8 cellular contexts compared by ENCODE assay signal in the genomic region with DNA sequence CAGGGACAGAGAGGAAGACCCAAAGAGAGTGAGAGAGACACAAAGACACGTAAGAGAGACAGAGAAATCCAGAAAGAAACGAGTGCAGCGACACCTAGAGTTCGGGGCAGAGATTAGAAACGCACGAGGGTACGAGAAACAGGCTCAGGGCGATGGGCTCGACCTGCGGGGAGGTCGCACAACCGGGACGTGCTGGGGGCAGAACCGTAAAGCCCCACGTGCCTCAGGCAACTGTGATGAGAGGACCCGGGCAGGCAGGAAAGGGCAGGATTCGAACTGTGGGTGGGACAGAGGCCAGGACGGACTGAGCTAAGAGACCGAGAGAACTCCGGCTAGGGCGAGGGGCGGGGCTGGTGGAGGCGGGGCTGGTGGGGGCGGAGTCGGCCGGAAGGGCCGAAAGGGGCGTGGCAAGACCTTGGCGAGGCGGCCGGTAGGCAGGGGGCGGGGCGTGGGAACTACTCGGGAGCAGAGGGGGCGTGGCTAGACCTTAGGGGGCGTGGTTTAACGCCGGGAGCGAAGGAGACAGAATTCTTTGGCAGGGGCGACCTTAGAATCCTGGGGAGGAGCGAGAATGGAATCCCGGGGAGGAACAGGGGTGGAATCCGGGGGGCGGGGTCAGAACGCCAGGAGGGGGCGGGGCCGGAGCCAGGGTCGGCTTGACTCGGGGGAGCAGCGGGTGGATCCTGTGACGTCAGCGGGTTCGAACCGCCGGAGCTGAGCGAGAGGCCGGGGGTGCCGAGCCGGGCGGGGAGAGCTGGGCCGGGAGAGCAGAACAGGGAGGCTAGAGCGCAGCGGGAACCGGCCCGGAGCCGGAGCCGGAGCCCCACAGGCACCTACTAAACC. TPM values are rescaled to one million over a fixed set of nuclear protein-coding genes. Genes with fewer than 3 reads are reported as not detected.
DNase-seq lines count a peak whose midpoint lies in the region; ATAC-seq and TF ChIP-seq lines count a peak whose summit lies in the region.

A gene (plus strand): TSS at position 686 of the 843 bp plus-strand sequence. CDS start 229 bp downstream, outside the sequence.

- H3K9me3 ChIP-seq in MM.1S (replicated peaks; ENCODE audit: insufficient read depth, low read length) (no peaks in the 10 kb centered on the region), neural cell (ENCODE audit: low read length) (no peaks in the 10 kb centered on the region)

- H3K9me2 ChIP-seq in MM.1S (replicated peaks; ENCODE audit: insufficient read depth, low read length): no peaks in the 10 kb centered on the region
- H3K9me2 ChIP-seq in neural cell (ENCODE audit: insufficient read depth, low read length): no peaks in the 10 kb centered on the region

- peak; percentile 65 for TF ChIP-seq RAD21 in neural cell (conservative IDR thresholded peaks at IDR 0.05)

- TF ChIP-seq CTCF in GM12864 (IDR thresholded peaks at IDR 0.05; ENCODE audit: low read depth, low read length, missing control alignments): peak; percentile 68
- TF ChIP-seq CTCF in MM.1S (IDR thresholded peaks at IDR 0.05; ENCODE audit: low read length): peak; percentile 80
- peak; percentile 81 for TF ChIP-seq CTCF in fibroblast of villous mesenchyme (IDR thresholded peaks at IDR 0.05; ENCODE audit: insufficient read depth, low read depth, low read length)
- peak; percentile 90 for TF ChIP-seq CTCF in neural cell (IDR thresholded peaks at IDR 0.05; ENCODE audit: poor library complexity, severe bottlenecking)

- H2AFZ ChIP-seq in MM.1S (ENCODE audit: low read length): peak within 1 kb of the TSS; percentile 99
- H2AFZ ChIP-seq in neural cell (ENCODE audit: low read depth, low read length): peak within 1 kb of the TSS; percentile 45

- peak within 1 kb of the TSS; percentile 16; the same call in 1 of the 2 replicates for H3K27ac ChIP-seq in MM.1S (ENCODE audit: low read length)
- peak within 1 kb of the TSS; percentile 63 for H3K27ac ChIP-seq in neural cell (ENCODE audit: low read length)

- peak within 1 kb of the TSS; percentile 48 for H3K4me3 ChIP-seq in GM12864 (ENCODE audit: low read depth, low read length)
- H3K4me3 ChIP-seq in MM.1S (ENCODE audit: low read length): peak within 1 kb of the TSS; percentile 86
- peak within 1 kb of the TSS; percentile 91 for H3K4me3 ChIP-seq in fibroblast of villous mesenchyme (ENCODE audit: low read depth, low read length)
- peak within 1 kb of the TSS; percentile 94 for H3K4me3 ChIP-seq in neural cell (ENCODE audit: low read length)

- H3K4me2 ChIP-seq in MM.1S (ENCODE audit: low read depth, low read length) (peak within 1 kb of the TSS; percentile 98), neural cell (ENCODE audit: low read length) (peak within 1 kb of the TSS; percentile 90)

- H3K4me1 ChIP-seq in MM.1S (ENCODE audit: low read length): peaks cover 17% of the 10 kb centered on the region

- H3K9ac ChIP-seq in MM.1S (ENCODE audit: low read length) (peak within 1 kb of the TSS; percentile 53), neural cell (ENCODE audit: low read length) (peak within 1 kb of the TSS; percentile 95)

- H3F3A ChIP-seq in MM.1S (ENCODE audit: insufficient read depth, low read length): no peaks in the 10 kb centered on the region; the same call in 1 of the 2 replicates
- H3F3A ChIP-seq in neural cell (ENCODE audit: insufficient read depth, low read length, poor library complexity, severe bottlenecking): no peaks in the 10 kb centered on the region

- DNase-seq in GM12864 (ENCODE audit: low read depth): peak; percentile 60
- DNase-seq in MM.1S: peak; percentile 90
- DNase-seq in SIG-M5 treated with dmso at 0.1 percent for 504 hours (lab: John Stamatoyannopoulos, UW; ENCODE audit: unreplicated experiment): peak; percentile 87
- peak; percentile 61 for DNase-seq in activated gamma-delta T cell treated with Interleukin-2 at 50 U/mL for 16 hours
- peak; percentile 99 for DNase-seq in fibroblast of villous mesenchyme (ENCODE audit: low read depth)
- peak; percentile 98 for DNase-seq in stimulated activated naive CD8-positive, alpha-beta T cell treated with anti-CD3 and anti-CD28 coated beads, Interleukin-15, Interleukin-2, amounts not matched to agents 100 U/mL and 50 U/mL, for 24 hours

- H3K36me3 ChIP-seq in MM.1S (replicated peaks; ENCODE audit: insufficient read depth, low read length) (no peaks in the 10 kb centered on the region), neural cell (ENCODE audit: insufficient read depth, low read length) (no peaks in the 10 kb centered on the region)

- H4K20me1 ChIP-seq in MM.1S (ENCODE audit: insufficient read depth, low read length): no peaks in the 10 kb centered on the region
- H4K20me1 ChIP-seq in neural cell (ENCODE audit: insufficient read depth): no peaks in the 10 kb centered on the region

- TF ChIP-seq EP300 in neural cell (conservative IDR thresholded peaks at IDR 0.05; ENCODE audit: poor library complexity, severe bottlenecking): peak; percentile 9

- H3K79me2 ChIP-seq in MM.1S (ENCODE audit: low read length) (no peaks in the 10 kb centered on the region), neural cell (replicated peaks; ENCODE audit: insufficient read depth, low read length) (peaks cover 26% of the 10 kb centered on the region)

- peak; percentile 71 for ATAC-seq in stimulated activated naive CD8-positive, alpha-beta T cell treated with anti-CD3 and anti-CD28 coated beads, Interleukin-15, Interleukin-2, amounts not matched to agents 100 U/mL and 50 U/mL, for 24 hours
- no peak for ATAC-seq in GM19023 (IDR thresholded peaks at IDR 0.05; ENCODE audit: unreplicated experiment)

- peaks cover 56% of the 10 kb centered on the region for H3K27me3 ChIP-seq in MM.1S (replicated peaks; ENCODE audit: insufficient read depth, low read length)
- H3K27me3 ChIP-seq in neural cell (ENCODE audit: insufficient read depth, low read depth, low read length): no peaks in the 10 kb centered on the region

TF ChIP-seq in neural cell, 6 proteins besides CTCF, POLR2A, EP300 and RAD21:
- TF ChIP-seq POLR2AphosphoS5 (IDR thresholded peaks at IDR 0.05) (peak; percentile 90), TAF1 (IDR thresholded peaks at IDR 0.05; ENCODE audit: low read depth) (no peak), MXI1 (conservative IDR thresholded peaks at IDR 0.05; ENCODE audit: poor library complexity, severe bottlenecking) (peak; percentile 32), SMC3 (conservative IDR thresholded peaks at IDR 0.05; ENCODE audit: poor library complexity) (peak; percentile 66), EZH2 (IDR thresholded peaks at IDR 0.05; ENCODE audit: borderline replicate concordance, insufficient read depth, low read length, poor library complexity, severe bottlenecking) (no peak)
- TF ChIP-seq, protein P1, sequence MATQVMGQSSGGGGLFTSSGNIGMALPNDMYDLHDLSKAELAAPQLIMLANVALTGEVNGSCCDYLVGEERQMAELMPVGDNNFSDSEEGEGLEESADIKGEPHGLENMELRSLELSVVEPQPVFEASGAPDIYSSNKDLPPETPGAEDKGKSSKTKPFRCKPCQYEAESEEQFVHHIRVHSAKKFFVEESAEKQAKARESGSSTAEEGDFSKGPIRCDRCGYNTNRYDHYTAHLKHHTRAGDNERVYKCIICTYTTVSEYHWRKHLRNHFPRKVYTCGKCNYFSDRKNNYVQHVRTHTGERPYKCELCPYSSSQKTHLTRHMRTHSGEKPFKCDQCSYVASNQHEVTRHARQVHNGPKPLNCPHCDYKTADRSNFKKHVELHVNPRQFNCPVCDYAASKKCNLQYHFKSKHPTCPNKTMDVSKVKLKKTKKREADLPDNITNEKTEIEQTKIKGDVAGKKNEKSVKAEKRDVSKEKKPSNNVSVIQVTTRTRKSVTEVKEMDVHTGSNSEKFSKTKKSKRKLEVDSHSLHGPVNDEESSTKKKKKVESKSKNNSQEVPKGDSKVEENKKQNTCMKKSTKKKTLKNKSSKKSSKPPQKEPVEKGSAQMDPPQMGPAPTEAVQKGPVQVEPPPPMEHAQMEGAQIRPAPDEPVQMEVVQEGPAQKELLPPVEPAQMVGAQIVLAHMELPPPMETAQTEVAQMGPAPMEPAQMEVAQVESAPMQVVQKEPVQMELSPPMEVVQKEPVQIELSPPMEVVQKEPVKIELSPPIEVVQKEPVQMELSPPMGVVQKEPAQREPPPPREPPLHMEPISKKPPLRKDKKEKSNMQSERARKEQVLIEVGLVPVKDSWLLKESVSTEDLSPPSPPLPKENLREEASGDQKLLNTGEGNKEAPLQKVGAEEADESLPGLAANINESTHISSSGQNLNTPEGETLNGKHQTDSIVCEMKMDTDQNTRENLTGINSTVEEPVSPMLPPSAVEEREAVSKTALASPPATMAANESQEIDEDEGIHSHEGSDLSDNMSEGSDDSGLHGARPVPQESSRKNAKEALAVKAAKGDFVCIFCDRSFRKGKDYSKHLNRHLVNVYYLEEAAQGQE (IDR thresholded peaks at IDR 0.05; ENCODE audit: borderline replicate concordance): no peak

RNA-seq across cellular contexts. Expression of the gene that starts here (rescaled TPM):
- 133 and 134 TPM in 2 replicates for total RNA-seq in fibroblast of villous mesenchyme
- polyA plus RNA-seq in neural cell: 33.2 and 43.5 TPM in 2 replicates
- 36.0 and 44.3 TPM in 2 replicates for polyA minus RNA-seq in neural cell
